In genomic region chr20:33728463-33728862, GRCh38 we compare ENCODE assay signal across 5 cellular contexts.
"Had no signal": no experiment of that assay in that cellular context is flagged by ENCODE, and none has a peak within 500 bp of the region (broad histone marks: within the 10 kb centered on the region; RNA-seq: fewer than 3 reads in every experiment).

No MANE protein-coding gene starts in this region.

- ATAC-seq: GM23338 had no signal

- H3K36me3 Mint-ChIP-seq: IgD-negative memory B cell had no signal

- DNase-seq: H9, HCEC 1CT, KG1 had no signal

- H3K9me3 Mint-ChIP-seq: GM23338, H9, IgD-negative memory B cell had no signal

- H3K27ac Mint-ChIP-seq: GM23338 had no signal

- H3K4me3 Mint-ChIP-seq: GM23338, H9 had no signal

- H3K27me3 Mint-ChIP-seq: IgD-negative memory B cell had no signal

- H3K4me2 ChIP-seq: GM23338 had no signal

- H3K4me3 ChIP-seq: GM23338 had no signal
